In genomic region chr9:124008307-124008854, GRCh38 we compare ENCODE assay signal across 10 cellular contexts. TPM values are rescaled to one million over a fixed set of nuclear protein-coding genes. Genes with fewer than 3 reads are reported as not detected.
DNase-seq lines count a peak whose midpoint lies in the region; ATAC-seq and TF ChIP-seq lines count a peak whose summit lies in the region.
"Had no signal": no experiment of that assay in that cellular context is flagged by ENCODE, and none has a peak within 500 bp of the region (broad histone marks: within the 10 kb centered on the region; RNA-seq: fewer than 3 reads in every experiment).

No MANE protein-coding gene starts in this region.

- peak overlapping the region; percentile 22 for H3K4me3 ChIP-seq in MG63
- peak overlapping the region; percentile 53 for H3K4me3 ChIP-seq in psoas muscle
- H3K4me3 ChIP-seq in left lung: no peak overlapping the region

- DNase-seq in NCI-H1694 treated with DMSO at 0.1 percent for 48 hours (lab: John Stamatoyannopoulos, UW): peak; percentile 5
- no peak for DNase-seq in NCI-H1694 (lab: John Stamatoyannopoulos, UW)
- peak; percentile 22 for DNase-seq in MG63
- peak; percentile 65 for DNase-seq in astrocyte of the hippocampus (ENCODE audit: low read depth, low spot score)
- no peak for DNase-seq in psoas muscle
- no peak for DNase-seq in NCI-H226
- no peak for DNase-seq in left lung
- no peak for DNase-seq in amygdala (lab: John Stamatoyannopoulos, UW)
- DNase-seq: immature natural killer cell had no signal

- no peaks in the 10 kb centered on the region for H3K9me3 ChIP-seq in MG63
- no peaks in the 10 kb centered on the region for H3K9me3 ChIP-seq in psoas muscle
- no peaks in the 10 kb centered on the region for H3K9me3 ChIP-seq in left lung

- H3K27me3 ChIP-seq in MG63: peaks cover 61% of the 10 kb centered on the region
- H3K27me3 ChIP-seq in psoas muscle (ENCODE audit: insufficient read depth in 3 of 3, low read length in 2 of 3): peaks cover 0 to 98% (median 57%) of the 10 kb centered on the region in 3 donors
- peaks cover 99 to 100% of the 10 kb centered on the region in 2 donors for H3K27me3 ChIP-seq in left lung

- 1 to 2% (median 2%) methylated on average over 29 to 49 of the region's 49 CpGs for WGBS in psoas muscle, 3 donors

- H3K36me3 ChIP-seq in MG63 (no peaks in the 10 kb centered on the region), psoas muscle (ENCODE audit: insufficient read depth in 1 of 2, low read depth in 1 of 2) (no peaks in the 10 kb centered on the region), left lung (no peaks in the 10 kb centered on the region)

- no peak for ATAC-seq in psoas muscle
- ATAC-seq in left lung: no peak

- no peak for TF ChIP-seq CTCF in psoas muscle (IDR thresholded peaks at IDR 0.05)
- TF ChIP-seq CTCF in left lung (IDR thresholded peaks at IDR 0.05): no peak

- no peak overlapping the region for H3K27ac ChIP-seq in psoas muscle
- no peak overlapping the region for H3K27ac ChIP-seq in left lung

- intact Hi-C loops in psoas muscle (cut with DNase I) (no loop called here), left lung (cut with DNase I) (no loop called here)

- H3K4me1 ChIP-seq in psoas muscle (peaks cover 11% of the 10 kb centered on the region), left lung (peaks cover 4 to 47% of the 10 kb centered on the region in 2 donors)

RNA-seq across cellular contexts. Expression of gene LHX2, which starts 3.2 kb away (rescaled TPM):
- 0.49 and 0.74 TPM in 2 replicates for total RNA-seq in MG63 (2014; rRNA removed; shearing (Covaris generic); ENCODE audit: low replicate concordance)
- total RNA-seq in psoas muscle: not detected
- polyA plus RNA-seq in psoas muscle: not detected
- total RNA-seq in left lung: not detected
- polyA plus RNA-seq: AG04450, immature natural killer cell had no signal

Comparison
In these comparisons a context has a peak if more than half of its experiments do, and no peak if none do; other contexts are left out.
1. DNase-seq: peak in NCI-H1694 treated with DMSO at 0.1 percent for 48 hours (single experiment), MG63 (single experiment) and astrocyte of the hippocampus (single experiment); none in NCI-H1694 (single experiment), psoas muscle (0 of 2), NCI-H226 (single experiment), left lung (0 of 2) and amygdala (0 of 56).
2. H3K4me3 ChIP-seq: peak in MG63 (single experiment) and psoas muscle (single experiment); none in left lung (0 of 2).